In the genomic region with DNA sequence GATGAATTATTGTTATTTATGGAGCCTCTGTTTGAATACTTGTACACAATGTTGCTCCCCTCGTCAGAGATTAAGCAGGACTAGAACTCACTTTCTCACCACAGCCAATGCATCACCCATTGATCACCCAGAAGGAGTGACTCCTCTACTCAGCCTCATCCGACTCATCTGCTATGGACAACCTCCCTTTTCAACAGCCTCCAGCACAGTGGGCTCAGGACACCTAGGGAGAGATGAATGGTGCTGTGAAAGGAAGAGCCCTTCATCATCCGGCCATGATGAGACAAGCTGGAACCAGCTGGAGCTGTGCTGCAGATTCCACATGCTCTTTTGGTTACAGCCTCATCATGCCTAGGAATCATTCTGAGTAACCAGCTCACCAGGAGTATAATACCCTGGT, we compare ENCODE assay signal across 19 cellular contexts. TPM values are rescaled to one million over a fixed set of nuclear protein-coding genes. Genes with fewer than 3 reads are reported as not detected.
"Had no signal": no experiment of that assay in that cellular context is flagged by ENCODE, and none has a peak within 500 bp of the region (broad histone marks: within the 10 kb centered on the region; RNA-seq: fewer than 3 reads in every experiment).

No MANE protein-coding gene starts in this region.

- ATAC-seq: gastrocnemius medialis; heart right ventricle; natural killer cell; stimulated activated memory B cell treated with anti-CD40 and anti-IgM and Interleukin-4, amounts not matched to agents 10 μg/mL and 1 μg/mL and 100 μg/mL, for 72 hours had no signal

- H3K4me3 ChIP-seq: dorsolateral prefrontal cortex, gastrocnemius medialis, heart right ventricle, sigmoid colon, testis, upper lobe of left lung had no signal

- H3K4me1 ChIP-seq: sigmoid colon, testis had no signal

- H3K36me3 Mint-ChIP-seq: activated naive CD8-positive, alpha-beta T cell treated with anti-CD3 and anti-CD28 coated beads, Interleukin-2, amount 10 ng/mL, durations not matched to agents 7 days and 5 days; natural killer cell; stimulated activated memory B cell treated with anti-CD40 and anti-IgM and Interleukin-4, amounts not matched to agents 10 μg/mL and 1 μg/mL and 100 μg/mL, for 72 hours had no signal

- H3K27ac Mint-ChIP-seq: activated naive CD8-positive, alpha-beta T cell treated with anti-CD3 and anti-CD28 coated beads, Interleukin-2, amount 10 ng/mL, durations not matched to agents 7 days and 5 days; activated T-helper 2 cell treated with anti-CD3 and anti-CD28 coated beads, Interferon-gamma antibody, Interleukin-2, Interleukin-4, amounts not matched to agents 10 μg/mL and 5 μg/mL and 100 μg/mL, durations not matched to agents 14 hours and 24 hours and 36 hours; natural killer cell; stimulated activated memory B cell treated with anti-CD40 and anti-IgM and Interleukin-4, amounts not matched to agents 10 μg/mL and 1 μg/mL and 100 μg/mL, for 72 hours; T-helper 1 cell treated with Interleukin-12 subunit alpha and Interleukin-12 subunit beta and Interleukin-4 antibody, amounts not matched to agents 30 μg/mL and 1 μg/mL, for 36 hours had no signal

- H3K36me3 ChIP-seq: gastrocnemius medialis, heart right ventricle, sigmoid colon, upper lobe of left lung had no signal

- H3K27ac ChIP-seq: dorsolateral prefrontal cortex, epithelial cell of prostate, gastrocnemius medialis, heart right ventricle, sigmoid colon, testis, upper lobe of left lung had no signal

- H3K9me3 ChIP-seq: gastrocnemius medialis, sigmoid colon, testis, upper lobe of left lung had no signal

- H3K4me3 Mint-ChIP-seq: activated naive CD8-positive, alpha-beta T cell treated with anti-CD3 and anti-CD28 coated beads, Interleukin-2, amount 10 ng/mL, durations not matched to agents 7 days and 5 days; natural killer cell; stimulated activated memory B cell treated with anti-CD40 and anti-IgM and Interleukin-4, amounts not matched to agents 10 μg/mL and 1 μg/mL and 100 μg/mL, for 72 hours; T-helper 1 cell treated with Interleukin-12 subunit alpha and Interleukin-12 subunit beta and Interleukin-4 antibody, amounts not matched to agents 30 μg/mL and 1 μg/mL, for 36 hours had no signal

- H3K27me3 ChIP-seq: dorsolateral prefrontal cortex, gastrocnemius medialis, testis, upper lobe of left lung had no signal

- DNase-seq: activated CD4-positive, alpha-beta T cell treated with anti-CD3 and anti-CD28 coated beads, Interleukin-2, amount 50 U/mL, for 4 hours; activated naive CD4-positive, alpha-beta T cell treated with Interleukin-2 at 50 U/mL for 16 hours; activated naive CD8-positive, alpha-beta T cell treated with anti-CD3 and anti-CD28 coated beads, Interleukin-2, amount 10 ng/mL, durations not matched to agents 7 days and 5 days; activated T-cell treated with anti-CD3 and anti-CD28 coated beads, Interleukin-2, amount 50 U/mL, for 1 hour; amygdala; caudate nucleus; dorsolateral prefrontal cortex; gastrocnemius medialis; heart right ventricle; natural killer cell; sigmoid colon; stimulated activated CD4-positive, alpha-beta T cell treated with anti-CD3 and anti-CD28 coated beads, Interleukin-4, amount 100 ng/mL, for 24 hours; testis had no signal

- H3K4me1 Mint-ChIP-seq: natural killer cell; stimulated activated memory B cell treated with anti-CD40 and anti-IgM and Interleukin-4, amounts not matched to agents 10 μg/mL and 1 μg/mL and 100 μg/mL, for 72 hours had no signal

RNA-seq across cellular contexts. Expression of a gene that starts 15.6 kb away (rescaled TPM):
- total RNA-seq: activated T-helper 2 cell treated with anti-CD3 and anti-CD28 coated beads, Interferon-gamma antibody, Interleukin-2, Interleukin-4, amounts not matched to agents 10 μg/mL and 5 μg/mL and 100 μg/mL, durations not matched to agents 14 hours and 24 hours and 36 hours; fibroblast of lung; gastrocnemius medialis; natural killer cell; sigmoid colon had no signal
- polyA plus RNA-seq: sigmoid colon had no signal
